2 cellular contexts compared by ENCODE assay signal in the genomic region with DNA sequence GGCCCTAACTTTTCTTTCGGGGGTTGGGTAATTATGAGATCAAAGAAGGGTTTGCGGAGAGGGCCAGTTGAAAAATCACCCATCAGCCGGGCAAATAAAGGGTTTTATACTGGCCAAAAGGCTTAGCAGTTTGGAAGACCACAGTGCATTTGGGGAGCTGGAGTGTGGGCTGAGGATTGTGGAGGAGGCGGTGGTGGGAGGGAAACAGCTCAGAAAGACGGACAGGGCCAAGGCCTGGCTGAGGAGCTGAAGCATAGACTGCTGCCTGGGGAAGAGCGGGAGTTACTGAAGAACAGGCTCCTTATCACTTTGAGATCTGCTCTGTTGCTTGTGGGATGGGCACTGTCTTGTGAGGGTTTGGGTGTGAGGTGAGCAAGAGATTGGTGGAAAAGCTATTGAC.
TF ChIP-seq lines count a peak whose summit lies in the region.

No MANE protein-coding gene starts in this region.

TF ChIP-seq in HEK293, 187 proteins besides CTCF, POLR2A, EP300 and RAD21 (continued from another document):
- TF ChIP-seq ZNF558 (tag by site-specific recombination; IDR thresholded peaks at IDR 0.05) (no peak), ZNF664 (tag by site-specific recombination; IDR thresholded peaks at IDR 0.05) (no peak), EGR2 (tag by site-specific recombination; IDR thresholded peaks at IDR 0.05; ENCODE audit: low read depth) (peak; percentile 89), ZBTB10 (tag by site-specific recombination; IDR thresholded peaks at IDR 0.05) (no peak)

TF ChIP-seq in H1, 55 proteins besides CTCF, POLR2A, EP300 and RAD21 (continued from another document):
- TF ChIP-seq GABPA (IDR thresholded peaks at IDR 0.05; ENCODE audit: borderline replicate concordance, insufficient read depth, low read length): no peak
- no peak for TF ChIP-seq CREB1 (IDR thresholded peaks at IDR 0.05)
- TF ChIP-seq CEBPB (IDR thresholded peaks at IDR 0.05; ENCODE audit: low read depth, low read length): no peak
- TF ChIP-seq EZH2 (IDR thresholded peaks at IDR 0.05; ENCODE audit: low read depth, low read length, severe bottlenecking): no peak
- no peak for TF ChIP-seq ATF3 (IDR thresholded peaks at IDR 0.05; ENCODE audit: insufficient read depth, low read depth, low read length)
